Comparison of ENCODE assay signal across 2 cellular contexts in the genomic region with DNA sequence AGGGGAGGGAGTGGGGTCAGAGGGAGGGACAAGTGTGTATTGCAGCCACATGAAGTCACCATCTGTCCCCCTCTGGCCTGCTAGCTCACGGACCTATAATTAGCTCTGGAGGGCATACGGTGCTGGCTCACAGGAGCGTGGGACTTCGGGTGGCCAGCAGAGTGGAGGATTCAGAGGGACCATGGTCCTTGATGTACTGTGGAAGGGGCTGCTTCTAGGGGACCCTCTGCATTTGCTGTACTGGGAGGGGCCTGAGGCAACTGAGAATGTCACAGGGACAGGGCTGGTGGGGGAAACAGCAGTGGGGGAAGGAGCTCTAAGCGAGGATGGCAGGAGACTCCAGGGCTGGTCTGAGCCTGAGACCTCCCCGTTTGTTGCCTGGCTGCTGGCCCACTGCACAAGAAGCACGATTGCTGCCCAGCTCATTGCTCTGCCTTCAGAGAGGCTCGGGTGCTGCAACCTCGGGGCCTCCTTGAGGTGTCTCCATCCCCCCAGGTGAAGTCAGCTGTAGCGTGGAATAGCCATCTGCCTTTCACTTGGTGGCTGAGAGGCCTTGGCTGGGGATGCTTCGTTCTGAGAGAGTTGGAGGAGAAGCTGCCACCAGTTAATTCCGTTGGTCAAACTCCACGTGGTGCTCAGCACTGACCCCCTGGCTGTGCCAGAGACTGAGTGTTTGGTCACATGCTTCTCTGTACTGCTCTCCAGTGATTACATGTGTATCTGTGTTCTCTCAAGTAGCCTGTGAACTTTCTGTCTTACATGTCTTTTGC.
TF ChIP-seq lines count a peak whose summit lies in the region.

No MANE protein-coding gene starts in this region.

TF ChIP-seq in SK-N-SH, 30 proteins besides CTCF, POLR2A, EP300 and RAD21 (continued from another document):
- TF ChIP-seq MAX (IDR thresholded peaks at IDR 0.05; ENCODE audit: low read depth) (no peak), GATA2 (CRISPR knock-in tag; IDR thresholded peaks at IDR 0.05) (no peak), TAF1 (IDR thresholded peaks at IDR 0.05; ENCODE audit: borderline replicate concordance, low read depth, low read length) (no peak), ELF1 (IDR thresholded peaks at IDR 0.05) (no peak), FOSL2 (IDR thresholded peaks at IDR 0.05; ENCODE audit: borderline replicate concordance, low read depth) (no peak), SIN3A (IDR thresholded peaks at IDR 0.05; ENCODE audit: borderline replicate concordance, low read depth, low read length) (no peak), NFIC (IDR thresholded peaks at IDR 0.05; ENCODE audit: borderline replicate concordance) (no peak), SMC3 (IDR thresholded peaks at IDR 0.05; ENCODE audit: low read depth, low read length) (no peak)
TF ChIP-seq in SK-N-SH: peak in this region for 0.

TF ChIP-seq in SK-N-SH treated with all-trans-retinoic acid at 6 μM for 48 hours, 23 proteins besides CTCF, POLR2A, EP300 and RAD21 (continued from another document):
- no peak for TF ChIP-seq PATZ1 (CRISPR knock-in tag; IDR thresholded peaks at IDR 0.05; ENCODE audit: borderline replicate concordance)
- TF ChIP-seq PPARA (CRISPR knock-in tag; IDR thresholded peaks at IDR 0.05; ENCODE audit: borderline replicate concordance): no peak
- no peak for TF ChIP-seq SNAI2 (CRISPR knock-in tag; IDR thresholded peaks at IDR 0.05)
- TF ChIP-seq, protein P1, sequence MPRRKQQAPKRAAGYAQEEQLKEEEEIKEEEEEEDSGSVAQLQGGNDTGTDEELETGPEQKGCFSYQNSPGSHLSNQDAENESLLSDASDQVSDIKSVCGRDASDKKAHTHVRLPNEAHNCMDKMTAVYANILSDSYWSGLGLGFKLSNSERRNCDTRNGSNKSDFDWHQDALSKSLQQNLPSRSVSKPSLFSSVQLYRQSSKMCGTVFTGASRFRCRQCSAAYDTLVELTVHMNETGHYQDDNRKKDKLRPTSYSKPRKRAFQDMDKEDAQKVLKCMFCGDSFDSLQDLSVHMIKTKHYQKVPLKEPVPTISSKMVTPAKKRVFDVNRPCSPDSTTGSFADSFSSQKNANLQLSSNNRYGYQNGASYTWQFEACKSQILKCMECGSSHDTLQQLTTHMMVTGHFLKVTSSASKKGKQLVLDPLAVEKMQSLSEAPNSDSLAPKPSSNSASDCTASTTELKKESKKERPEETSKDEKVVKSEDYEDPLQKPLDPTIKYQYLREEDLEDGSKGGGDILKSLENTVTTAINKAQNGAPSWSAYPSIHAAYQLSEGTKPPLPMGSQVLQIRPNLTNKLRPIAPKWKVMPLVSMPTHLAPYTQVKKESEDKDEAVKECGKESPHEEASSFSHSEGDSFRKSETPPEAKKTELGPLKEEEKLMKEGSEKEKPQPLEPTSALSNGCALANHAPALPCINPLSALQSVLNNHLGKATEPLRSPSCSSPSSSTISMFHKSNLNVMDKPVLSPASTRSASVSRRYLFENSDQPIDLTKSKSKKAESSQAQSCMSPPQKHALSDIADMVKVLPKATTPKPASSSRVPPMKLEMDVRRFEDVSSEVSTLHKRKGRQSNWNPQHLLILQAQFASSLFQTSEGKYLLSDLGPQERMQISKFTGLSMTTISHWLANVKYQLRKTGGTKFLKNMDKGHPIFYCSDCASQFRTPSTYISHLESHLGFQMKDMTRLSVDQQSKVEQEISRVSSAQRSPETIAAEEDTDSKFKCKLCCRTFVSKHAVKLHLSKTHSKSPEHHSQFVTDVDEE (CRISPR knock-in tag; IDR thresholded peaks at IDR 0.05): no peak
- no peak for TF ChIP-seq TOX (CRISPR knock-in tag; IDR thresholded peaks at IDR 0.05; ENCODE audit: borderline replicate concordance)
- no peak for TF ChIP-seq GLIS3 (CRISPR knock-in tag; IDR thresholded peaks at IDR 0.05)
- no peak for TF ChIP-seq RARB (CRISPR knock-in tag; IDR thresholded peaks at IDR 0.05)
- TF ChIP-seq ZFP30 (CRISPR knock-in tag; IDR thresholded peaks at IDR 0.05): no peak
- TF ChIP-seq, protein P2, sequence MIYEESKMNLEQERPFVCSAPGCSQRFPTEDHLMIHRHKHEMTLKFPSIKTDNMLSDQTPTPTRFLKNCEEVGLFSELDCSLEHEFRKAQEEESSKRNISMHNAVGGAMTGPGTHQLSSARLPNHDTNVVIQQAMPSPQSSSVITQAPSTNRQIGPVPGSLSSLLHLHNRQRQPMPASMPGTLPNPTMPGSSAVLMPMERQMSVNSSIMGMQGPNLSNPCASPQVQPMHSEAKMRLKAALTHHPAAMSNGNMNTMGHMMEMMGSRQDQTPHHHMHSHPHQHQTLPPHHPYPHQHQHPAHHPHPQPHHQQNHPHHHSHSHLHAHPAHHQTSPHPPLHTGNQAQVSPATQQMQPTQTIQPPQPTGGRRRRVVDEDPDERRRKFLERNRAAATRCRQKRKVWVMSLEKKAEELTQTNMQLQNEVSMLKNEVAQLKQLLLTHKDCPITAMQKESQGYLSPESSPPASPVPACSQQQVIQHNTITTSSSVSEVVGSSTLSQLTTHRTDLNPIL (CRISPR knock-in tag; IDR thresholded peaks at IDR 0.05; ENCODE audit: low read depth): no peak
- no peak for TF ChIP-seq TCF4 (CRISPR knock-in tag; IDR thresholded peaks at IDR 0.05; ENCODE audit: borderline replicate concordance)
- TF ChIP-seq POU6F1 (CRISPR knock-in tag; IDR thresholded peaks at IDR 0.05; ENCODE audit: borderline replicate concordance, low read depth): no peak
- no peak for TF ChIP-seq ISL1 (CRISPR knock-in tag; IDR thresholded peaks at IDR 0.05)
- TF ChIP-seq ZC3H10 (CRISPR knock-in tag; IDR thresholded peaks at IDR 0.05): no peak
- no peak for TF ChIP-seq CSDC2 (CRISPR knock-in tag; IDR thresholded peaks at IDR 0.05)
- TF ChIP-seq OSR1 (CRISPR knock-in tag; IDR thresholded peaks at IDR 0.05): no peak
- TF ChIP-seq CSRNP3 (CRISPR knock-in tag; IDR thresholded peaks at IDR 0.05): no peak
- TF ChIP-seq ZNF565 (CRISPR knock-in tag; conservative IDR thresholded peaks at IDR 0.05; ENCODE audit: low read depth): no peak
